ENCODE assay signal across 8 cellular contexts in genomic region chr10:67788028-67788886, GRCh38. TPM values are rescaled to one million over a fixed set of nuclear protein-coding genes. Genes with fewer than 3 reads are reported as not detected.
DNase-seq lines count a peak whose midpoint lies in the region; ATAC-seq and TF ChIP-seq lines count a peak whose summit lies in the region.

No MANE protein-coding gene starts in this region.

- no peak overlapping the region for H2BK15ac ChIP-seq in IMR-90 (ENCODE audit: low read depth, low read length)

- H3K79me2 ChIP-seq in mammary epithelial cell (ENCODE audit: insufficient read depth, low read length) = no peaks in the 10 kb centered on the region

- no peak overlapping the region for H3K18ac ChIP-seq in IMR-90 (ENCODE audit: low read depth, low read length)

- H3K27ac ChIP-seq in IMR-90 (ENCODE audit: insufficient read depth, low read length) (no peak overlapping the region), WERI-Rb-1 (no peak overlapping the region), mammary epithelial cell (ENCODE audit: insufficient read depth, low read depth, low read length) (no peak overlapping the region), substantia nigra (ENCODE audit: low read depth, low read length, poor library complexity, severe bottlenecking) (no peak overlapping the region)

- DNase-seq in DMS53 (lab: John Stamatoyannopoulos, UW) (peak; percentile 90), IMR-90 (no peak), WERI-Rb-1 (peak; percentile 84), mammary epithelial cell (no peak), mucosa of descending colon (peak; percentile 68 to 86 (median 85)), substantia nigra (lab: John Stamatoyannopoulos, UW) (peak in 27 of 49 donors; percentile 2 to 50 (median 21)), NCI-H1417 treated with DMSO at 0.1 percent for 48 hours (lab: John Stamatoyannopoulos, UW) (no peak)

- TF ChIP-seq RAD21 in IMR-90 (IDR thresholded peaks at IDR 0.05; ENCODE audit: low read length) = peak; percentile 51

- H2BK120ac ChIP-seq in IMR-90 (ENCODE audit: low read depth, low read length) = no peak overlapping the region

- CTCF ChIA-PET in IMR-90 (lab: Yijun Ruan, JAX) (interaction anchor here (0.5 to 2.0 kb wide), 12 partner anchors 9 to 1945 kb away, joined by 3 to 9 read pairs (median 3); no protein-coding TSS in a partner anchor), mammary epithelial cell (lab: Charles Lee; ENCODE audit: low non-redundant PET) (no interaction called here)

- no peak overlapping the region for H2AK9ac ChIP-seq in IMR-90 (replicated peaks; ENCODE audit: low read depth, low read length, poor library complexity)

- intact Hi-C loops in IMR-90 (cut with micrococcal nuclease) = loop anchor here (10.0 kb wide), 1 partner anchor 1603 kb away; no protein-coding TSS in a partner anchor
- intact Hi-C loops in mammary epithelial cell (cut with micrococcal nuclease) = no loop called here
- intact Hi-C loops in mucosa of descending colon (cut with DNase I, micrococcal nuclease) = loop anchor here in 1 of 2 donors (10.0 kb wide), 1 partner anchor 93 kb away; the partner anchor contains the start of gene CTNNA3

- H3K4me3 ChIP-seq in IMR-90 (ENCODE audit: insufficient read depth, low read depth, low read length) (no peak overlapping the region), WERI-Rb-1 (ENCODE audit: low read depth, low read length) (no peak overlapping the region), mammary epithelial cell (replicated peaks in 1 of 3; ENCODE audit: insufficient read depth in 1 of 3, low read depth in 2 of 3, low read length in 3 of 3) (no peak overlapping the region), mucosa of descending colon (no peak overlapping the region)

- no peaks in the 10 kb centered on the region for H3K9me1 ChIP-seq in IMR-90 (ENCODE audit: insufficient read depth, low read length)

- H3K27me3 ChIP-seq in IMR-90 (ENCODE audit: control insufficient read depth, insufficient read depth, low read length) (peaks cover 6% of the 10 kb centered on the region), WERI-Rb-1 (ENCODE audit: insufficient read depth, low read depth, severe bottlenecking) (no peaks in the 10 kb centered on the region), mammary epithelial cell (ENCODE audit: insufficient read depth, low read length) (no peaks in the 10 kb centered on the region)

- BruUV-seq in IMR-90 (replicated peaks; lab: Mats Ljungman, UMichigan) = no TSS peak
- no TSS peak for BruUV-seq in mammary epithelial cell (replicated peaks; lab: Mats Ljungman, UMichigan)

- no peak overlapping the region for H2AK5ac ChIP-seq in IMR-90 (ENCODE audit: low read depth, low read length)

- H2AFZ ChIP-seq in IMR-90 (replicated peaks; ENCODE audit: low read length, poor library complexity) (peak overlapping the region; percentile 66), mammary epithelial cell (ENCODE audit: low read depth, low read length) (no peak overlapping the region)

- H3K4me1 ChIP-seq in IMR-90 (ENCODE audit: control insufficient read depth, insufficient read depth, low read length) = peaks cover 2% of the 10 kb centered on the region; the same call in 1 of the 2 replicates
- H3K4me1 ChIP-seq in mammary epithelial cell (ENCODE audit: insufficient read depth, low read length) = peaks cover 10% of the 10 kb centered on the region
- H3K4me1 ChIP-seq in mucosa of descending colon (ENCODE audit: low read depth) = no peaks in the 10 kb centered on the region

- ATAC-seq in GM21528 (IDR thresholded peaks at IDR 0.05; ENCODE audit: low FRiP score, unreplicated experiment) (peak; percentile 71), IMR-90 (ENCODE audit: low read depth) (peak; percentile 27; the same call in 1 of the 2 replicates), mucosa of descending colon (peak; percentile 81)

- H2BK5ac ChIP-seq in IMR-90 (ENCODE audit: low read depth, low read length, poor library complexity, severe bottlenecking) = no peak overlapping the region

- no peak overlapping the region for H3K56ac ChIP-seq in IMR-90 (ENCODE audit: extremely low read depth, insufficient read depth, low read length)

- H3K4ac ChIP-seq in IMR-90 (ENCODE audit: low read depth, low read length) = no peak overlapping the region

- H2BK20ac ChIP-seq in IMR-90 (ENCODE audit: low read depth, low read length) = no peak overlapping the region

- POLR2A ChIA-PET in IMR-90 (lab: Charles Lee; ENCODE audit: unreplicated experiment) = no interaction called here

- in situ Hi-C loops in IMR-90 (cut with MboI; ENCODE audit: low sequenced_read_pairs) = loop anchor here (10.0 kb wide), 1 partner anchor 263 kb away; no protein-coding TSS in a partner anchor
- in situ Hi-C loops in mammary epithelial cell (cut with MboI; ENCODE audit: low sequenced_read_pairs in 2 of 2) = no loop called here

- H4K91ac ChIP-seq in IMR-90 (ENCODE audit: insufficient read depth, low read depth, low read length) = no peak overlapping the region

- no peaks in the 10 kb centered on the region for H3K36me3 ChIP-seq in IMR-90 (ENCODE audit: control insufficient read depth, insufficient read depth, low read length)
- H3K36me3 ChIP-seq in WERI-Rb-1 = no peaks in the 10 kb centered on the region
- H3K36me3 ChIP-seq in mammary epithelial cell (ENCODE audit: insufficient read depth, low read length) = no peaks in the 10 kb centered on the region
- H3K36me3 ChIP-seq in mucosa of descending colon (ENCODE audit: low read depth) = no peaks in the 10 kb centered on the region

- H3K9me3 ChIP-seq in IMR-90 (ENCODE audit: control insufficient read depth, insufficient read depth, low read length) = no peaks in the 10 kb centered on the region
- no peaks in the 10 kb centered on the region for H3K9me3 ChIP-seq in WERI-Rb-1 (ENCODE audit: severe bottlenecking)
- no peaks in the 10 kb centered on the region for H3K9me3 ChIP-seq in mammary epithelial cell (replicated peaks; ENCODE audit: insufficient read depth, low read length)
- no peaks in the 10 kb centered on the region for H3K9me3 ChIP-seq in mucosa of descending colon

- H4K20me1 ChIP-seq in IMR-90 (ENCODE audit: insufficient read depth, low read length) (no peaks in the 10 kb centered on the region), mammary epithelial cell (ENCODE audit: insufficient read depth, low read length) (no peaks in the 10 kb centered on the region)

- H3K79me1 ChIP-seq in IMR-90 (ENCODE audit: low read depth in 1 of 2, low read length in 2 of 2) = no peaks in the 10 kb centered on the region

- H4K5ac ChIP-seq in IMR-90 (ENCODE audit: low read depth, low read length) = no peak overlapping the region

- H3K23ac ChIP-seq in IMR-90 (ENCODE audit: low read depth, low read length) = no peak overlapping the region

- H3K4me2 ChIP-seq in IMR-90 (ENCODE audit: low read depth, low read length) (no peak overlapping the region), mammary epithelial cell (ENCODE audit: insufficient read depth, low read depth, low read length) (no peak overlapping the region)

- no peak for TF ChIP-seq POLR2A in IMR-90 (IDR thresholded peaks at IDR 0.05; ENCODE audit: low read depth, low read length)

- dilution Hi-C loops in IMR-90 (cut with HindIII; ENCODE audit: low sequenced_read_pairs, unreplicated experiment) = no loop called here
- dilution Hi-C loops in mammary epithelial cell (cut with HindIII; ENCODE audit: low sequenced_read_pairs) = no loop called here

- WGBS in IMR-90 (ENCODE audit: extremely low coverage in 2 of 2, insufficient read length in 1 of 2), 2 experiments = 32% methylated on average over 3 of the region's 15 CpGs; no CpG with 5 or more reads in 1 of the 2 experiments
- 85% methylated on average over 13 of the region's 15 CpGs for WGBS in mammary epithelial cell (ENCODE audit: low coverage, missing lambda C conversion rate)

- H3K9ac ChIP-seq in IMR-90 (ENCODE audit: low read depth, low read length) (no peak overlapping the region), mammary epithelial cell (ENCODE audit: insufficient read depth, low read length) (no peak overlapping the region)

- TF ChIP-seq CTCF in IMR-90 (conservative IDR thresholded peaks at IDR 0.05; ENCODE audit: low read depth, low read length) (peak; percentile 43), WERI-Rb-1 (IDR thresholded peaks at IDR 0.05; ENCODE audit: low read depth, low read length) (peak; percentile 84), mammary epithelial cell (conservative IDR thresholded peaks at IDR 0.05 in 1 of 2, IDR thresholded peaks at IDR 0.05 in 1 of 2; ENCODE audit: extremely low read depth in 1 of 2, insufficient read depth in 1 of 2, low read depth in 1 of 2, low read length in 2 of 2) (peak; percentile 11 to 35), mucosa of descending colon (IDR thresholded peaks at IDR 0.05) (peak; percentile 38)

- no peak overlapping the region for H3K14ac ChIP-seq in IMR-90 (replicated peaks; ENCODE audit: low read depth, low read length)

- H4K8ac ChIP-seq in IMR-90 (ENCODE audit: low read depth in 2 of 2, low read length in 2 of 2) = no peak overlapping the region

TF ChIP-seq in IMR-90, 13 proteins besides CTCF, POLR2A, EP300 and RAD21:
- TF ChIP-seq RCOR1 (IDR thresholded peaks at IDR 0.05; ENCODE audit: insufficient replicate concordance, low read length) = no peak
- TF ChIP-seq SMC3 (IDR thresholded peaks at IDR 0.05; ENCODE audit: low read depth, low read length) = peak; percentile 20; the same call in 1 of the 2 replicates

RNA-seq across cellular contexts. Expression of gene DNAJC12, which starts 49.7 kb away (rescaled TPM):
- total RNA-seq in IMR-90 (2012; rRNA removed) (1.7 and 2.3 TPM in 2 replicates), mammary epithelial cell (1 to 10 TPM in 1 of 2 donors, under 1 TPM in 1; 0.59 to 3.3 TPM), mucosa of descending colon (1 to 10 TPM; 6.3 to 8.8 (median 8.8) TPM)
- polyA plus RNA-seq in IMR-90 (2012; rRNA removed) (2.0 and 2.9 TPM in 2 replicates), mammary epithelial cell (0.08 TPM)
- polyA plus RNA-seq in IMR-90 (2012; cell fraction: cytosol; rRNA removed) = 0.36 and 1.1 TPM in 2 replicates
- polyA plus RNA-seq in IMR-90 (2012; cell fraction: nucleus; rRNA removed; ENCODE audit: low replicate concordance) = 0.05 and 1.1 TPM in 2 replicates
- polyA minus RNA-seq in mammary epithelial cell = not detected

Comparison
In these comparisons a context has a peak if more than half of its experiments do, and no peak if none do; other contexts are left out.
1. DNase-seq: peak in DMS53 (single experiment), WERI-Rb-1 (single experiment), mucosa of descending colon (3 of 3) and substantia nigra (27 of 49); none in IMR-90 (single experiment), mammary epithelial cell (single experiment) and NCI-H1417 treated with DMSO at 0.1 percent for 48 hours (single experiment).
2. ATAC-seq: peak in every context shown above with its lines; median percentile 81 in mucosa of descending colon; 71 in GM21528; 27 in IMR-90.
3. CTCF ChIP-seq: peak in every context shown above with its lines; median percentile 84 in WERI-Rb-1; 43 in IMR-90; 38 in mucosa of descending colon; 23 in mammary epithelial cell.